In the genomic region with DNA sequence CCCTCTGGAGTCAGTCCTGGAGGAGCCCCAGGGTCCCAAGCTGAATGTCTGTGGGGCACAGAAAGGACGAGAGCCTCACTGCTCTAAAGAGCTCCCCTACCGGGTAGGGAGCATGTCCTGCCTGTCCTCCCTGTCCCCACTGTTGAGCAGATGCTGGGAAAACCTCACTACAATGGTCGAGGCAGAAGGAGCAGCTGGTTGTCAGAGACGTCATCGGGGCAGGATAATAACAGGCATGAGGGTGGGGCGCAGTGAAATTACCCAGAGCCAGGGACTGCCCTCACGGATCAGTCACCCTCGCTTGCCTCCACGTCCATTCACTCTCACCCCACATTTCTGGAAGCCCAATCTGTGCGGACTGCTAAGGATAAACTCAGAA, we compare ENCODE assay signal across 25 cellular contexts. TPM values are rescaled to one million over a fixed set of nuclear protein-coding genes. Genes with fewer than 3 reads are reported as not detected.
DNase-seq lines count a peak whose midpoint lies in the region; ATAC-seq and TF ChIP-seq lines count a peak whose summit lies in the region.
"Had no signal": no experiment of that assay in that cellular context is flagged by ENCODE, and none has a peak within 500 bp of the region (broad histone marks: within the 10 kb centered on the region; RNA-seq: fewer than 3 reads in every experiment).

No MANE protein-coding gene starts in this region.

- POLR2A ChIA-PET in HEK293 (lab: Yijun Ruan, JAX), result no interaction called here

- no peak for TF ChIP-seq CTCF in HEK293 (tag by site-specific recombination; IDR thresholded peaks at IDR 0.05)
- no peak for TF ChIP-seq CTCF in body of pancreas (IDR thresholded peaks at IDR 0.05)

- H3K9me3 ChIP-seq in HEK293 (ENCODE audit: control insufficient read depth, insufficient read depth, low read depth, low read length) (no peaks in the 10 kb centered on the region), body of pancreas (no peaks in the 10 kb centered on the region), muscle layer of duodenum (ENCODE audit: control insufficient read depth in 1 of 2, low read length in 2 of 2) (no peaks in the 10 kb centered on the region)
- H3K9me3 ChIP-seq: prostate gland, SJSA1, upper lobe of right lung had no signal

- no peak for TF ChIP-seq POLR2A in body of pancreas (IDR thresholded peaks at IDR 0.05)

- H3K4me1 ChIP-seq in HEK293 (ENCODE audit: control insufficient read depth, insufficient read depth, low read length), result no peaks in the 10 kb centered on the region
- peaks cover 7% of the 10 kb centered on the region for H3K4me1 ChIP-seq in body of pancreas
- no peaks in the 10 kb centered on the region for H3K4me1 ChIP-seq in muscle layer of duodenum (ENCODE audit: control insufficient read depth in 1 of 2, insufficient read depth in 2 of 2, low read length in 2 of 2)
- H3K4me1 ChIP-seq: prostate gland, SJSA1, upper lobe of right lung had no signal

- H3K27ac ChIP-seq in HEK293 (ENCODE audit: extremely low read depth, low read depth, low read length) (no peak overlapping the region), body of pancreas (no peak overlapping the region), muscle layer of duodenum (ENCODE audit: low read length) (peak overlapping the region; percentile 74)
- H3K27ac ChIP-seq: GM23248, prostate gland, SJSA1, skin epidermis, upper lobe of right lung had no signal

- H3K4me3 ChIP-seq in HEK293 (ENCODE audit: low read depth, low read length) (no peak overlapping the region), body of pancreas (no peak overlapping the region), muscle layer of duodenum (ENCODE audit: low read depth in 1 of 2, low read length in 2 of 2) (no peak overlapping the region)
- H3K4me3 ChIP-seq: GM23248, prostate gland, SJSA1, skin epidermis, upper lobe of right lung had no signal

- DNase-seq in NCI-H1092 treated with DMSO at 0.1 percent for 48 hours (lab: John Stamatoyannopoulos, UW) (peak; percentile 22), NCI-H1092 (lab: John Stamatoyannopoulos, UW) (no peak), body of pancreas (no peak), NCI-H1436 (lab: John Stamatoyannopoulos, UW) (no peak)
- DNase-seq: 8988T; activated CD4-positive, CD25-positive, alpha-beta regulatory T cell; activated CD8-positive, alpha-beta memory T cell treated with anti-CD3 and anti-CD28 coated beads for 24 hours; activated T-cell treated with anti-CD3 and anti-CD28 coated beads, Interleukin-2, amount 50 U/mL, for 48 hours; GM23248; NCI-H510A; stimulated activated CD4-positive, alpha-beta T cell treated with anti-CD3 and anti-CD28 coated beads, Interleukin-2, amount 100 ng/mL, for 48 hours; T-helper 9 cell; upper lobe of right lung had no signal

- H3K36me3 ChIP-seq in HEK293 (ENCODE audit: control insufficient read depth in 2 of 2, insufficient read depth in 1 of 2, low read length in 2 of 2) (no peaks in the 10 kb centered on the region), body of pancreas (replicated peaks in 1 of 2; ENCODE audit: insufficient read depth in 1 of 2, low read depth in 2 of 2) (no peaks in the 10 kb centered on the region), muscle layer of duodenum (ENCODE audit: control insufficient read depth in 1 of 2, insufficient read depth in 2 of 2, low read length in 2 of 2) (no peaks in the 10 kb centered on the region)
- H3K36me3 ChIP-seq: prostate gland, SJSA1, upper lobe of right lung had no signal

- 67 to 85% methylated on average over 10 of the region's 10 CpGs for WGBS in body of pancreas, 2 donors

- intact Hi-C loops in body of pancreas (cut with DNase I), result no loop called here

- H3K27me3 ChIP-seq in body of pancreas, result no peaks in the 10 kb centered on the region
- H3K27me3 ChIP-seq in muscle layer of duodenum (ENCODE audit: low read depth, low read length), result no peaks in the 10 kb centered on the region
- H3K27me3 ChIP-seq: SJSA1, upper lobe of right lung had no signal

- peak; percentile 18 for ATAC-seq in body of pancreas
- no peak for ATAC-seq in GM19455 (IDR thresholded peaks at IDR 0.05; ENCODE audit: unreplicated experiment)
- ATAC-seq in GM21619 (IDR thresholded peaks at IDR 0.05; ENCODE audit: unreplicated experiment), result no peak
- ATAC-seq: upper lobe of right lung had no signal

- CTCF ChIA-PET in HEK293 (lab: Yijun Ruan, JAX), result interaction anchor here (0.6 to 2.0 kb wide), 4 partner anchors 11 to 111 kb away, joined by 3 to 9 read pairs (median 4); no protein-coding TSS in a partner anchor

TF ChIP-seq in HEK293, 187 proteins besides CTCF, POLR2A, EP300 and RAD21:
- TF ChIP-seq ZBTB48 (tag by site-specific recombination; IDR thresholded peaks at IDR 0.05), result no peak
- TF ChIP-seq ZNF350 (tag by site-specific recombination; IDR thresholded peaks at IDR 0.05), result no peak
- TF ChIP-seq, protein P1, sequence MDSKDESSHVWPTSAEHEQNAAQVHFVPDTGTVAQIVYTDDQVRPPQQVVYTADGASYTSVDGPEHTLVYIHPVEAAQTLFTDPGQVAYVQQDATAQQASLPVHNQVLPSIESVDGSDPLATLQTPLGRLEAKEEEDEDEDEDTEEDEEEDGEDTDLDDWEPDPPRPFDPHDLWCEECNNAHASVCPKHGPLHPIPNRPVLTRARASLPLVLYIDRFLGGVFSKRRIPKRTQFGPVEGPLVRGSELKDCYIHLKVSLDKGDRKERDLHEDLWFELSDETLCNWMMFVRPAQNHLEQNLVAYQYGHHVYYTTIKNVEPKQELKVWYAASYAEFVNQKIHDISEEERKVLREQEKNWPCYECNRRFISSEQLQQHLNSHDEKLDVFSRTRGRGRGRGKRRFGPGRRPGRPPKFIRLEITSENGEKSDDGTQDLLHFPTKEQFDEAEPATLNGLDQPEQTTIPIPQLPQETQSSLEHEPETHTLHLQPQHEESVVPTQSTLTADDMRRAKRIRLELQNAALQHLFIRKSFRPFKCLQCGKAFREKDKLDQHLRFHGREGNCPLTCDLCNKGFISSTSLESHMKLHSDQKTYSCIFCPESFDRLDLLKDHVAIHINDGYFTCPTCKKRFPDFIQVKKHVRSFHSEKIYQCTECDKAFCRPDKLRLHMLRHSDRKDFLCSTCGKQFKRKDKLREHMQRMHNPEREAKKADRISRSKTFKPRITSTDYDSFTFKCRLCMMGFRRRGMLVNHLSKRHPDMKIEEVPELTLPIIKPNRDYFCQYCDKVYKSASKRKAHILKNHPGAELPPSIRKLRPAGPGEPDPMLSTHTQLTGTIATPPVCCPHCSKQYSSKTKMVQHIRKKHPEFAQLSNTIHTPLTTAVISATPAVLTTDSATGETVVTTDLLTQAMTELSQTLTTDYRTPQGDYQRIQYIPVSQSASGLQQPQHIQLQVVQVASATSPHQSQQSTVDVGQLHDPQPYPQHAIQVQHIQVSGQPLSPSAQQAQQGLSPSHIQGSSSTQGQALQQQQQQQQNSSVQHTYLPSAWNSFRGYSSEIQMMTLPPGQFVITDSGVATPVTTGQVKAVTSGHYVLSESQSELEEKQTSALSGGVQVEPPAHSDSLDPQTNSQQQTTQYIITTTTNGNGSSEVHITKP (tag by site-specific recombination; IDR thresholded peaks at IDR 0.05), result 0 out of 2 replicates have a peak, but pooled peaks have one; percentile 20
- TF ChIP-seq ZNF530 (tag by site-specific recombination; IDR thresholded peaks at IDR 0.05; ENCODE audit: low read depth), result no peak
- no peak for TF ChIP-seq ZBTB8A (tag by site-specific recombination; IDR thresholded peaks at IDR 0.05)

RNA-seq across cellular contexts. Expression of a gene that starts 0.5 kb away (rescaled TPM):
- 1 to 10 TPM; 1.8 to 2.0 TPM for total RNA-seq in body of pancreas
- total RNA-seq: astrocyte, B cell, chondrocyte, GM23248, kidney epithelial cell, OCI-LY7, prostate gland, SJSA1, upper lobe of right lung had no signal

RNA-seq across cellular contexts. Expression of a gene that starts 13.9 kb away (rescaled TPM):
- not detected for total RNA-seq in body of pancreas
- total RNA-seq: B cell, GM23248, kidney epithelial cell, OCI-LY7, SJSA1 had no signal

RNA-seq across cellular contexts. Expression of a gene that starts 16.5 kb away (rescaled TPM):
- not detected for total RNA-seq in body of pancreas
- total RNA-seq: astrocyte, B cell, chondrocyte, kidney epithelial cell, OCI-LY7, prostate gland, SJSA1, upper lobe of right lung had no signal

RNA-seq across cellular contexts. Expression of a gene that starts 23.7 kb away (rescaled TPM):
- total RNA-seq in body of pancreas, result 10 to 100 TPM; 41.5 to 89.0 TPM
